In the genomic region with DNA sequence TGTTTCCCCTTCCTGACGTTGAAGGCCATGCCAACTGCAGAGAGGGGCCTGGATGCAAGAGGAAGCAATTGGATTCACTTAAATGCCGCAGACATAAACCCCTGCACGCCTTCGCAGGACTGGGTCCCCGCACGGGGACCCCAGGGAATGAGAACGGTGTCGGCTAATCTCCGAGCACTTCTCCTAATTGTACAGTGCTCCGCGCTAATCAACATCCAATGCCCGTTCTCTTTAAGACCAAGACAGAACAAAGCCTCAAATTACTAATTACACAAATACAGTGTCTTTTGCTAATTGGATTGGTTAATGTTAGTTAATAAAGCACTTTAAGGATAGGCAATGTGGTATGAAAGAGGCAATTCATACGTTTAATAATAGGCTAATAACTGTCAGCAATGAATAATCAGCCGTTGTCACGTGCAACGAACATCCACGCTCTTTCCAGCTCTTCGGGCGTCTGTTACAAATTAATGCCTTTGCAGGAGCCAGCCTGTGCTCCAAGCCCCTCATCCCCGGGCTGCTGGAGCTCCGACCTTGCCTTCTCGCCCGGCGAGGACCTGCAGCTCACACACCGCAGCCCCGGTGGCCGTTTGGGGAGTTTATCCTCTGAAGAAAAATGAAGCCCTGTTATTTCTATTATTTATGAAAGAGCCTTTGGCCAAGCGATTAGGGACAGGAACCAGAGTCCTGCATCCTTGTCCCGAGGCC, we compare ENCODE assay signal across 29 cellular contexts.
DNase-seq lines count a peak whose midpoint lies in the region; ATAC-seq, FAIRE-seq and TF ChIP-seq lines count a peak whose summit lies in the region.
"Had no signal": no experiment of that assay in that cellular context is flagged by ENCODE, and none has a peak within 500 bp of the region (broad histone marks: within the 10 kb centered on the region; RNA-seq: fewer than 3 reads in every experiment).

No MANE protein-coding gene starts in this region.

- TF ChIP-seq POLR2A in GM12891 (IDR thresholded peaks at IDR 0.05; ENCODE audit: low read depth, low read length), result no peak

- H3K27ac ChIP-seq in SK-N-SH (ENCODE audit: low read depth in 2 of 2, low read length in 1 of 2) (no peak overlapping the region), osteoblast (ENCODE audit: low read depth, low read length) (no peak overlapping the region)
- H3K27ac ChIP-seq: RWPE1 had no signal

- no peak overlapping the region for H3K9ac ChIP-seq in SK-N-SH

- H2AFZ ChIP-seq in SK-N-SH (ENCODE audit: low read depth) (no peak overlapping the region), osteoblast (ENCODE audit: low read length) (no peak overlapping the region)

- no peak overlapping the region for H3K4me3 Mint-ChIP-seq in glutamatergic neuron (ENCODE audit: unreplicated experiment)
- H3K4me3 Mint-ChIP-seq: CD14-positive monocyte; CD8-positive, alpha-beta memory T cell; H9; HFFc6 had no signal

- H3K9me3 ChIP-seq in SK-N-SH (no peaks in the 10 kb centered on the region), osteoblast (ENCODE audit: low read depth, low read length) (no peaks in the 10 kb centered on the region)
- H3K9me3 ChIP-seq: BE2C had no signal

- POLR2A ChIA-PET in SK-N-SH (lab: Yijun Ruan, JAX), result no interaction called here

- H3K4me2 ChIP-seq in SK-N-SH (no peak overlapping the region), osteoblast (ENCODE audit: insufficient read depth, low read length) (no peak overlapping the region)

- ATAC-seq in SK-N-SH treated with all-trans-retinoic acid at 6 μM for 48 hours, result no peak
- ATAC-seq: Panc1 had no signal

- H3K9me2 ChIP-seq in SK-N-SH, result no peaks in the 10 kb centered on the region

- peaks cover 4% of the 10 kb centered on the region for H3K9me3 Mint-ChIP-seq in glutamatergic neuron (ENCODE audit: unreplicated experiment)
- H3K9me3 Mint-ChIP-seq: CD14-positive monocyte; CD8-positive, alpha-beta memory T cell; H9 had no signal

- H3K4me1 ChIP-seq in SK-N-SH (ENCODE audit: control insufficient read depth in 1 of 2, insufficient read depth in 2 of 2, low read depth in 1 of 2, low read length in 1 of 2), result no peaks in the 10 kb centered on the region
- no peaks in the 10 kb centered on the region for H3K4me1 ChIP-seq in osteoblast (ENCODE audit: insufficient read depth, low read length)
- H3K4me1 ChIP-seq: BE2C had no signal

- H4K20me1 ChIP-seq in SK-N-SH (ENCODE audit: insufficient read depth), result no peaks in the 10 kb centered on the region
- peaks cover 3% of the 10 kb centered on the region for H4K20me1 ChIP-seq in osteoblast (ENCODE audit: insufficient read depth, low read length)

- TF ChIP-seq RAD21 in SK-N-SH (IDR thresholded peaks at IDR 0.05; ENCODE audit: low read length), result no peak

- FAIRE-seq in GM12891 (lab: Jason Lieb, UNC), result no peak
- FAIRE-seq: GM19239, HTR-8/SVneo had no signal

- no peaks in the 10 kb centered on the region for H3F3A ChIP-seq in SK-N-SH (replicated peaks; ENCODE audit: insufficient read depth)

- no peak for TF ChIP-seq EP300 in SK-N-SH (IDR thresholded peaks at IDR 0.05; ENCODE audit: borderline replicate concordance in 1 of 2, low read depth in 1 of 2, low read length in 1 of 2)

- TF ChIP-seq CTCF in SK-N-SH (IDR thresholded peaks at IDR 0.05), result no peak
- TF ChIP-seq CTCF in glutamatergic neuron (IDR thresholded peaks at IDR 0.05; ENCODE audit: partially characterized antibody, unreplicated experiment), result no peak
- TF ChIP-seq CTCF in osteoblast (IDR thresholded peaks at IDR 0.05; ENCODE audit: extremely low read depth, low read depth, low read length), result no peak

- peak; percentile 52 for DNase-seq in SK-N-SH
- DNase-seq in glutamatergic neuron, result peak; percentile 46
- DNase-seq in osteoblast (ENCODE audit: insufficient read length, low spot score, missing footprints), result peak; percentile 83
- no peak for DNase-seq in GOT3 (lab: John Stamatoyannopoulos, UW)
- DNase-seq in GM12891 (ENCODE audit: insufficient read length, low spot score), result no peak
- DNase-seq in iPS-NIHi11 (ENCODE audit: low spot score), result no peak
- DNase-seq: ACHN; BE2C; Calu3; CD8-positive, alpha-beta memory T cell; DMS153; DND-41; H9; HFFc6; KBM-7; MV-4-11; NCI-H1105 treated with DMSO at 0.1 percent for 48 hours; NCI-H146; NCI-H1930; NCI-H2107; NCI-H446; NCI-H526; SHP77 had no signal

- no peak overlapping the region for H3K27ac Mint-ChIP-seq in glutamatergic neuron (ENCODE audit: unreplicated experiment)
- H3K27ac Mint-ChIP-seq: CD14-positive monocyte; CD8-positive, alpha-beta memory T cell; H9; HFFc6 had no signal

- H3K4me3 ChIP-seq in SK-N-SH (ENCODE audit: low read depth in 2 of 2, low read length in 1 of 2) (no peak overlapping the region), osteoblast (ENCODE audit: insufficient read depth, low read length) (no peak overlapping the region)

- H3K27me3 Mint-ChIP-seq in glutamatergic neuron (ENCODE audit: unreplicated experiment), result peaks cover 2% of the 10 kb centered on the region
- H3K27me3 Mint-ChIP-seq: CD8-positive, alpha-beta memory T cell had no signal

- H3K79me2 ChIP-seq in SK-N-SH (ENCODE audit: insufficient read depth) (no peaks in the 10 kb centered on the region), osteoblast (ENCODE audit: insufficient read depth, low read length) (no peaks in the 10 kb centered on the region)

- no peaks in the 10 kb centered on the region for H3K36me3 Mint-ChIP-seq in glutamatergic neuron (ENCODE audit: unreplicated experiment)
- H3K36me3 Mint-ChIP-seq: CD14-positive monocyte; CD8-positive, alpha-beta memory T cell had no signal

- 9% methylated on average over 28 of the region's 29 CpGs for WGBS in SK-N-SH (ENCODE audit: low lambda C conversion rate)

- H3K4me1 Mint-ChIP-seq in glutamatergic neuron (ENCODE audit: low read depth, unreplicated experiment), result peaks cover 6% of the 10 kb centered on the region
- H3K4me1 Mint-ChIP-seq: CD8-positive, alpha-beta memory T cell had no signal

- H3K27me3 ChIP-seq in SK-N-SH (ENCODE audit: insufficient read depth) (peaks cover 23% of the 10 kb centered on the region; the same call in 1 of the 2 replicates), osteoblast (ENCODE audit: insufficient read depth, low read length) (peaks cover 4% of the 10 kb centered on the region)

- CTCF ChIA-PET in SK-N-SH (lab: Yijun Ruan, JAX), result interaction anchor here (1.3 kb wide), 1 partner anchor 22 kb away, joined by 6 read pairs; no protein-coding TSS in a partner anchor

- no peaks in the 10 kb centered on the region for H3K36me3 ChIP-seq in SK-N-SH (replicated peaks in 1 of 2; ENCODE audit: control insufficient read depth in 1 of 2, insufficient read depth in 2 of 2, low read length in 1 of 2)
- no peaks in the 10 kb centered on the region for H3K36me3 ChIP-seq in osteoblast (ENCODE audit: insufficient read depth, low read length)
- H3K36me3 ChIP-seq: BE2C had no signal

TF ChIP-seq in SK-N-SH, 30 proteins besides CTCF, POLR2A, EP300 and RAD21 (continues in another document):
- TF ChIP-seq, protein P1, sequence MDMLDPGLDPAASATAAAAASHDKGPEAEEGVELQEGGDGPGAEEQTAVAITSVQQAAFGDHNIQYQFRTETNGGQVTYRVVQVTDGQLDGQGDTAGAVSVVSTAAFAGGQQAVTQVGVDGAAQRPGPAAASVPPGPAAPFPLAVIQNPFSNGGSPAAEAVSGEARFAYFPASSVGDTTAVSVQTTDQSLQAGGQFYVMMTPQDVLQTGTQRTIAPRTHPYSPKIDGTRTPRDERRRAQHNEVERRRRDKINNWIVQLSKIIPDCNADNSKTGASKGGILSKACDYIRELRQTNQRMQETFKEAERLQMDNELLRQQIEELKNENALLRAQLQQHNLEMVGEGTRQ (IDR thresholded peaks at IDR 0.05; ENCODE audit: borderline replicate concordance, low read depth, low read length), result no peak
- no peak for TF ChIP-seq RFX5 (IDR thresholded peaks at IDR 0.05; ENCODE audit: low read length)
- no peak for TF ChIP-seq CHD2 (IDR thresholded peaks at IDR 0.05; ENCODE audit: low read length, partially characterized antibody)
- TF ChIP-seq, protein P2, sequence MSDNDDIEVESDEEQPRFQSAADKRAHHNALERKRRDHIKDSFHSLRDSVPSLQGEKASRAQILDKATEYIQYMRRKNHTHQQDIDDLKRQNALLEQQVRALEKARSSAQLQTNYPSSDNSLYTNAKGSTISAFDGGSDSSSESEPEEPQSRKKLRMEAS (IDR thresholded peaks at IDR 0.05; ENCODE audit: low read depth), result no peak

TF ChIP-seq in SK-N-SH treated with all-trans-retinoic acid at 6 μM for 48 hours, 23 proteins besides CTCF, POLR2A, EP300 and RAD21:
- no peak for TF ChIP-seq GLIS3 (CRISPR knock-in tag; IDR thresholded peaks at IDR 0.05)
- no peak for TF ChIP-seq ZNF565 (CRISPR knock-in tag; conservative IDR thresholded peaks at IDR 0.05; ENCODE audit: low read depth)
- TF ChIP-seq PPARA (CRISPR knock-in tag; IDR thresholded peaks at IDR 0.05; ENCODE audit: borderline replicate concordance), result no peak

TF ChIP-seq in GM12891, 5 proteins besides CTCF, POLR2A, EP300 and RAD21:
- TF ChIP-seq SPI1 (IDR thresholded peaks at IDR 0.05; ENCODE audit: low read depth, low read length) (no peak), PAX5 (IDR thresholded peaks at IDR 0.05; ENCODE audit: insufficient read depth, low read length, severe bottlenecking) (no peak), TAF1 (IDR thresholded peaks at IDR 0.05; ENCODE audit: low read depth, low read length) (no peak), POU2F2 (IDR thresholded peaks at IDR 0.05; ENCODE audit: low read depth, low read length) (no peak), POLR2AphosphoS5 (IDR thresholded peaks at IDR 0.05; ENCODE audit: low read depth, low read length) (no peak)

Comparison
In these comparisons a context has a peak if more than half of its experiments do, and no peak if none do; other contexts are left out.
1. DNase-seq: peak in SK-N-SH (single experiment), glutamatergic neuron (single experiment) and osteoblast (single experiment); none in GOT3 (single experiment), GM12891 (single experiment) and iPS-NIHi11 (single experiment).